Comparison of ENCODE assay signal across 27 cellular contexts in the genomic region with DNA sequence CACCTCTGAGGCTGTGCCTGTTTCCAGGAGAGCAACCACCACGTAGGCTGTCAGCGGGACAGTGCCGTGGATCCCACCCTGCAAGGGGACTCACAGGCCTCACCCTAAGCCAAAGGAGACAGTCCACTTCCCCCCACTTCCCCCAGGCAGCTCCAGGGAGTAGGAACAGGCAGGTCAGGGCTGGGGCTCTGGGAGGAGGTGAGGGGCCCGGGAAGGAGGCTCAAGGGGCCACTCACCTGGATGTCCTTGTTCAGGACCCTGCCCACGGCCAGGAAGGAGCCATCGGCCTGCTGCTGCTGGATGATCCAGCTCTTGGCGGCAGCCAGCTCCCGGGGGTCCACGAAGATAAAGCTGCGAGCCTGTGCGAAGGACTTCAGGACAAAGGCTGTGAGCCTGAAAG. TPM values are rescaled to one million over a fixed set of nuclear protein-coding genes. Genes with fewer than 3 reads are reported as not detected.
"Had no signal": no experiment of that assay in that cellular context is flagged by ENCODE, and none has a peak within 500 bp of the region (broad histone marks: within the 10 kb centered on the region; RNA-seq: fewer than 3 reads in every experiment).

No MANE protein-coding gene starts in this region.

- H3K27ac Mint-ChIP-seq: activated CD4-positive, alpha-beta memory T cell treated with anti-CD3 and anti-CD28 coated beads, Interleukin-2, amount 10 ng/mL, durations not matched to agents 7 days and 5 days; activated CD4-positive, alpha-beta T cell treated with anti-CD3 and anti-CD28 coated beads for 36 hours; activated CD4-positive, alpha-beta T cell treated with anti-CD3 and anti-CD28 coated beads, Interleukin-2, amount 10 ng/mL, durations not matched to agents 24 days and 14 days; activated naive CD4-positive, alpha-beta T cell treated with anti-CD3 and anti-CD28 coated beads, Interleukin-2, amount 10 ng/mL, durations not matched to agents 7 days and 5 days; activated naive CD4-positive, alpha-beta T cell treated with anti-CD3 and anti-CD28 coated beads, Interleukin-2, amount 50 U/mL, for 72 hours; activated T-cell treated with anti-CD3 and anti-CD28 coated beads, Interleukin-2, amount 50 U/mL, for 24 hours; activated T-cell treated with anti-CD3 and anti-CD28 coated beads, Interleukin-2, amount 50 U/mL, for 72 hours had no signal

- H3K27me3 Mint-ChIP-seq: activated CD4-positive, alpha-beta memory T cell treated with anti-CD3 and anti-CD28 coated beads, Interleukin-2, amount 10 ng/mL, durations not matched to agents 7 days and 5 days; activated CD4-positive, alpha-beta T cell treated with anti-CD3 and anti-CD28 coated beads, Interleukin-2, amount 10 ng/mL, durations not matched to agents 24 days and 14 days had no signal

- ATAC-seq: activated CD4-positive, alpha-beta T cell treated with anti-CD3 and anti-CD28 coated beads for 36 hours; activated naive CD4-positive, alpha-beta T cell treated with anti-CD3 and anti-CD28 coated beads, Interleukin-2, amount 50 U/mL, for 72 hours; activated T-cell treated with anti-CD3 and anti-CD28 coated beads, Interleukin-2, amount 50 U/mL, for 72 hours; gastroesophageal sphincter; heart right ventricle had no signal

- H3K36me3 ChIP-seq: brain microvascular endothelial cell, colonic mucosa, esophagus squamous epithelium, gastroesophageal sphincter had no signal

- H3K4me1 Mint-ChIP-seq: activated CD4-positive, alpha-beta memory T cell treated with anti-CD3 and anti-CD28 coated beads, Interleukin-2, amount 10 ng/mL, durations not matched to agents 7 days and 5 days; activated CD4-positive, alpha-beta T cell treated with anti-CD3 and anti-CD28 coated beads for 36 hours; activated CD4-positive, alpha-beta T cell treated with anti-CD3 and anti-CD28 coated beads, Interleukin-2, amount 10 ng/mL, durations not matched to agents 24 days and 14 days; activated naive CD4-positive, alpha-beta T cell treated with anti-CD3 and anti-CD28 coated beads, Interleukin-2, amount 10 ng/mL, durations not matched to agents 7 days and 5 days; activated naive CD8-positive, alpha-beta T cell treated with anti-CD3 and anti-CD28 coated beads, Interleukin-2, amount 10 ng/mL, durations not matched to agents 7 days and 5 days had no signal

- H3K4me3 ChIP-seq: colonic mucosa, esophagus squamous epithelium, gastroesophageal sphincter, heart right ventricle had no signal

- H3K4me3 Mint-ChIP-seq: activated CD4-positive, alpha-beta memory T cell treated with anti-CD3 and anti-CD28 coated beads, Interleukin-2, amount 10 ng/mL, durations not matched to agents 7 days and 5 days; activated CD4-positive, alpha-beta T cell treated with anti-CD3 and anti-CD28 coated beads for 36 hours; activated CD4-positive, alpha-beta T cell treated with anti-CD3 and anti-CD28 coated beads, Interleukin-2, amount 10 ng/mL, durations not matched to agents 24 days and 14 days; activated naive CD4-positive, alpha-beta T cell treated with anti-CD3 and anti-CD28 coated beads, Interleukin-2, amount 10 ng/mL, durations not matched to agents 7 days and 5 days; activated naive CD8-positive, alpha-beta T cell treated with anti-CD3 and anti-CD28 coated beads, Interleukin-2, amount 10 ng/mL, durations not matched to agents 7 days and 5 days; activated T-cell treated with anti-CD3 and anti-CD28 coated beads, Interleukin-2, amount 50 U/mL, for 24 hours; activated T-cell treated with anti-CD3 and anti-CD28 coated beads, Interleukin-2, amount 50 U/mL, for 72 hours had no signal

- DNase-seq: activated CD4-positive, alpha-beta memory T cell treated with anti-CD3 and anti-CD28 coated beads, Interleukin-2, amount 10 ng/mL, durations not matched to agents 7 days and 5 days; activated CD4-positive, alpha-beta T cell treated with anti-CD3 and anti-CD28 coated beads for 36 hours; activated CD4-positive, alpha-beta T cell treated with anti-CD3 and anti-CD28 coated beads, Interleukin-2, amount 10 ng/mL, durations not matched to agents 24 days and 14 days; activated CD4-positive, CD25-positive, alpha-beta regulatory T cell; activated CD4-positive, CD25-positive, alpha-beta regulatory T cell treated with anti-CD3 and anti-CD28 coated beads, Interleukin-2, amount 50 U/mL, for 72 hours; activated CD8-positive, alpha-beta memory T cell treated with anti-CD3 and anti-CD28 coated beads, Interleukin-2, amount 50 U/mL, for 48 hours; activated gamma-delta T cell; activated naive CD4-positive, alpha-beta T cell; activated naive CD4-positive, alpha-beta T cell treated with anti-CD3 and anti-CD28 coated beads, Interleukin-2, amount 10 ng/mL, durations not matched to agents 7 days and 5 days; activated naive CD8-positive, alpha-beta T cell treated with anti-CD3 and anti-CD28 coated beads, Interleukin-2, amount 10 ng/mL, durations not matched to agents 7 days and 5 days; activated T-cell treated with anti-CD3 and anti-CD28 coated beads for 4 hours; activated T-cell treated with anti-CD3 and anti-CD28 coated beads, Interleukin-2, amount 50 U/mL, for 24 hours; activated T-cell treated with anti-CD3 and anti-CD28 coated beads, Interleukin-2, amount 50 U/mL, for 72 hours; amniotic stem cell; anterior cingulate cortex; brain microvascular endothelial cell; caudate nucleus; colonic mucosa; effector CD8-positive, alpha-beta T cell; esophagus squamous epithelium; foreskin melanocyte; heart right ventricle; T-helper 2 cell had no signal

- H3K4me1 ChIP-seq: colonic mucosa, esophagus squamous epithelium, gastroesophageal sphincter, heart right ventricle had no signal

- H3K27me3 ChIP-seq: brain microvascular endothelial cell, colonic mucosa, heart right ventricle had no signal

- H3K27ac ChIP-seq: brain microvascular endothelial cell, colonic mucosa, epithelial cell of prostate, esophagus squamous epithelium, gastroesophageal sphincter, heart right ventricle had no signal

- H3K36me3 Mint-ChIP-seq: activated naive CD8-positive, alpha-beta T cell treated with anti-CD3 and anti-CD28 coated beads, Interleukin-2, amount 10 ng/mL, durations not matched to agents 7 days and 5 days had no signal

- H3K9me3 ChIP-seq: colonic mucosa had no signal

RNA-seq across cellular contexts. Expression of gene F2RL3, which starts 25.6 kb away (rescaled TPM):
- total RNA-seq: activated CD4-positive, alpha-beta T cell treated with anti-CD3 and anti-CD28 coated beads for 36 hours; activated CD4-positive, alpha-beta T cell treated with anti-CD3 and anti-CD28 coated beads, Interleukin-2, amount 10 ng/mL, durations not matched to agents 24 days and 14 days; activated naive CD4-positive, alpha-beta T cell treated with anti-CD3 and anti-CD28 coated beads, Interleukin-2, amount 50 U/mL, for 72 hours; activated T-cell treated with anti-CD3 and anti-CD28 coated beads, Interleukin-2, amount 50 U/mL, for 72 hours; astrocyte had no signal
